ENCODE assay signal across 30 cellular contexts in genomic region chr6:36336210-36336588, GRCh38. TPM values are rescaled to one million over a fixed set of nuclear protein-coding genes. Genes with fewer than 3 reads are reported as not detected.
"Had no signal": no experiment of that assay in that cellular context is flagged by ENCODE, and none has a peak within 500 bp of the region (broad histone marks: within the 10 kb centered on the region; RNA-seq: fewer than 3 reads in every experiment).

No MANE protein-coding gene starts in this region.

- H3K9me3 ChIP-seq: gastrocnemius medialis, pancreas, prostate gland, upper lobe of right lung had no signal

- H3K27me3 ChIP-seq: pancreas had no signal

- H3K4me3 Mint-ChIP-seq: central memory CD8-positive, alpha-beta T cell; stimulated activated effector memory CD8-positive, alpha-beta T cell treated with anti-CD3 and anti-CD28 coated beads, Interleukin-12 subunit alpha, Interleukin-12 subunit beta, amount 100 ng/mL, for 72 hours had no signal

- H3K9me3 Mint-ChIP-seq: activated naive CD4-positive, alpha-beta T cell treated with anti-CD3 and anti-CD28 coated beads, Interleukin-2, amount 50 U/mL, for 72 hours; activated T-helper 2 cell treated with anti-CD3 and anti-CD28 coated beads, Interferon-gamma antibody, Interleukin-2, Interleukin-4, amounts not matched to agents 10 μg/mL and 5 μg/mL and 100 μg/mL, durations not matched to agents 14 hours and 24 hours and 36 hours; central memory CD8-positive, alpha-beta T cell; stimulated activated effector memory CD8-positive, alpha-beta T cell treated with anti-CD3 and anti-CD28 coated beads, Interleukin-12 subunit alpha, Interleukin-12 subunit beta, amount 100 ng/mL, for 72 hours; stimulated activated naive CD8-positive, alpha-beta T cell treated with anti-CD3 and anti-CD28 coated beads, Interleukin-15, Interleukin-2, amounts not matched to agents 100 ng/mL and 50 ng/mL, for 24 hours had no signal

- DNase-seq: activated CD4-positive, alpha-beta T cell treated with anti-CD3 and anti-CD28 coated beads for 48 hours; activated CD4-positive, alpha-beta T cell treated with anti-CD3 and anti-CD28 coated beads, Interleukin-2, amount 50 U/mL, for 48 hours; activated CD8-positive, alpha-beta memory T cell treated with anti-CD3 and anti-CD28 coated beads, Interleukin-2, amount 50 U/mL, for 48 hours; activated naive CD4-positive, alpha-beta T cell; activated T-cell treated with anti-CD3 and anti-CD28 coated beads, Interleukin-2, amount 50 U/mL, for 48 hours; dermis blood vessel endothelial cell; effector CD8-positive, alpha-beta T cell; gastrocnemius medialis; glutamatergic neuron; kidney; mammary epithelial cell; stimulated activated CD4-positive, alpha-beta T cell treated with anti-CD3 and anti-CD28 coated beads, Interleukin-12 subunit alpha, Interleukin-12 subunit beta, amount 100 ng/mL, for 4 hours; stimulated activated CD4-positive, alpha-beta T cell treated with anti-CD3 and anti-CD28 coated beads, Interleukin-4, amount 100 ng/mL, for 24 hours; substantia nigra; T-helper 9 cell; upper lobe of right lung had no signal

- FAIRE-seq: bronchial epithelial cell, kidney, pancreas, TTC549 had no signal

- H3K36me3 Mint-ChIP-seq: activated naive CD4-positive, alpha-beta T cell treated with anti-CD3 and anti-CD28 coated beads, Interleukin-2, amount 50 U/mL, for 72 hours; naive thymus-derived CD4-positive, alpha-beta T cell; stimulated activated effector memory CD8-positive, alpha-beta T cell treated with anti-CD3 and anti-CD28 coated beads, Interleukin-12 subunit alpha, Interleukin-12 subunit beta, amount 100 ng/mL, for 72 hours had no signal

- H3K27ac ChIP-seq: gastrocnemius medialis, prostate gland, upper lobe of right lung, WERI-Rb-1 had no signal

- H3K27ac Mint-ChIP-seq: activated T-helper 2 cell treated with anti-CD3 and anti-CD28 coated beads, Interferon-gamma antibody, Interleukin-2, Interleukin-4, amounts not matched to agents 10 μg/mL and 5 μg/mL and 100 μg/mL, durations not matched to agents 14 hours and 24 hours and 36 hours; stimulated activated effector memory CD8-positive, alpha-beta T cell treated with anti-CD3 and anti-CD28 coated beads, Interleukin-12 subunit alpha, Interleukin-12 subunit beta, amount 100 ng/mL, for 72 hours; stimulated activated naive CD8-positive, alpha-beta T cell treated with anti-CD3 and anti-CD28 coated beads, Interleukin-15, Interleukin-2, amounts not matched to agents 100 ng/mL and 50 ng/mL, for 24 hours had no signal

- H3K4me1 ChIP-seq: prostate gland had no signal

- H3K4me3 ChIP-seq: gastrocnemius medialis, prostate gland, upper lobe of right lung had no signal

- H3K36me3 ChIP-seq: gastrocnemius medialis, pancreas, prostate gland, upper lobe of right lung, WERI-Rb-1 had no signal

RNA-seq across cellular contexts. Expression of gene BNIP5, which starts 0.5 kb away (rescaled TPM):
- total RNA-seq: activated naive CD4-positive, alpha-beta T cell treated with anti-CD3 and anti-CD28 coated beads, Interleukin-2, amount 50 U/mL, for 72 hours; activated T-helper 2 cell treated with anti-CD3 and anti-CD28 coated beads, Interferon-gamma antibody, Interleukin-2, Interleukin-4, amounts not matched to agents 10 μg/mL and 5 μg/mL and 100 μg/mL, durations not matched to agents 14 hours and 24 hours and 36 hours; bronchial epithelial cell; dermis blood vessel endothelial cell; gastrocnemius medialis; liver; mammary epithelial cell; T-helper 1 cell treated with Interleukin-12 subunit alpha and Interleukin-12 subunit beta and Interleukin-4 antibody, amounts not matched to agents 30 ng/mL and 1 ng/mL, for 36 hours; upper lobe of right lung had no signal
- polyA plus RNA-seq: liver; mammary epithelial cell; naive thymus-derived CD4-positive, alpha-beta T cell; neural cell had no signal

RNA-seq across cellular contexts. Expression of gene ETV7, which starts 51.3 kb away (rescaled TPM):
- total RNA-seq: bronchial epithelial cell, gastrocnemius medialis had no signal
- polyA plus RNA-seq: neural cell had no signal
